10 cellular contexts compared by ENCODE assay signal in the genomic region with DNA sequence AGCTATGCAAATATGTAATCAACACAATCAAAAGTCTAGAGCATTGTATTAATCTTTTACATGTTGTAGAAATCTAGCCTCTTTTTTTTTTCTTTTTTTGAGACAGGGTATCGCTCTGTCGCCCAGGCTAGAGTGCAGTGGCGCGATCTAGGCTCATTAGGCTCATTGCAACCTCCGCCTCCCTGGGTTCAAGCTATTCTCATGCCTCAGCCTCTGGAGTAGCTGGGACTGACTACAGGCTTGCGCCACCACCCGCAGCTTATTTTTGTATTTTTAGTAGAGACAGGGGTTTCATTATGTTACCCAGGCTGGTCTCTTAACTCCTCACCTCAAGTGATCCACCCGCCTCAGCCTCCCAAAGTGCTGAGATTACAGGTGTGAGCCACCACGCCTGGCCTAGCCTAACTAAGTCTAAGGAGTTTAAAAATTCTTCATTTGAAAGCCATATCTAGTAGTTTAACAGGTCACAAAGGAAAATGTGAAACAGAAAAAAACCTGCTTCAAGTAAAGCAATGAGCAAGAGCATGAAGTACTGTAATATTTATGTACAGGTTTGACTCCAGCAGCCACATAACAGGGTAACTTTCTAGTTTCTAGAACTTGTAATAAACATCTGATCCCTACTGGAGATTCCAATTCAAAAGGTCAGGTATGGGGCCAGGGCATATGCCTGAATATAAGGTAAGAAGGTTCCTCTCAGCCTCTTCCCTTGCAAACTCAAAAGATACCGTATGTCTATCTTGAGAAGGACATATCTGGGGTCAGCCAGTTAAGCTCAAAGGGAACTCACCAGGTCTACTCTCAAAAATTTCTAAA.
DNase-seq lines count a peak whose midpoint lies in the region; ATAC-seq and TF ChIP-seq lines count a peak whose summit lies in the region.
"Had no signal": no experiment of that assay in that cellular context is flagged by ENCODE, and none has a peak within 500 bp of the region (broad histone marks: within the 10 kb centered on the region; RNA-seq: fewer than 3 reads in every experiment).

No MANE protein-coding gene starts in this region.

- H3K27ac ChIP-seq in DOHH2 (ENCODE audit: low read depth, low read length) (no peak overlapping the region), RWPE2 (ENCODE audit: poor library complexity, severe bottlenecking) (peak overlapping the region; percentile 45)

- H3K4me1 Mint-ChIP-seq in central memory CD8-positive, alpha-beta T cell: peaks cover 72% of the 10 kb centered on the region

- H3K36me3 ChIP-seq in DOHH2 (ENCODE audit: control insufficient read depth, low read length): peaks cover 80% of the 10 kb centered on the region
- peaks cover 48% of the 10 kb centered on the region for H3K36me3 ChIP-seq in RWPE2 (ENCODE audit: low read depth)

- H3K27me3 ChIP-seq in DOHH2 (ENCODE audit: control insufficient read depth, low read length) (no peaks in the 10 kb centered on the region), RWPE2 (ENCODE audit: insufficient read depth, poor library complexity, severe bottlenecking) (no peaks in the 10 kb centered on the region)

- H3K4me3 Mint-ChIP-seq in central memory CD8-positive, alpha-beta T cell: peak overlapping the region; percentile 85

- TF ChIP-seq CTCF in DOHH2 (IDR thresholded peaks at IDR 0.05; ENCODE audit: low read depth, low read length, poor library complexity, severe bottlenecking) (no peak), RWPE2 (IDR thresholded peaks at IDR 0.05; ENCODE audit: poor library complexity, severe bottlenecking) (no peak)

- no peaks in the 10 kb centered on the region for H3F3A ChIP-seq in DOHH2 (ENCODE audit: control insufficient read depth, insufficient read depth)

- peak overlapping the region; percentile 99 for H3K4me2 ChIP-seq in DOHH2 (ENCODE audit: low read length)

- H3K4me3 ChIP-seq in DOHH2 (ENCODE audit: low read length): 0 out of 2 replicates have a peak overlapping the region, but pooled peaks have one; percentile 9
- H3K4me3 ChIP-seq in RWPE2 (ENCODE audit: severe bottlenecking): no peak overlapping the region

- H3K9me3 ChIP-seq in DOHH2 (ENCODE audit: control insufficient read depth, insufficient read depth, low read length) (no peaks in the 10 kb centered on the region), RWPE2 (ENCODE audit: severe bottlenecking) (no peaks in the 10 kb centered on the region)

- DNase-seq in RWPE2 (ENCODE audit: low spot score) (no peak), glomerular visceral epithelial cell (ENCODE audit: extremely low spot score) (no peak), NCI-H2196 (lab: John Stamatoyannopoulos, UW; ENCODE audit: unreplicated experiment) (no peak)
- DNase-seq in central memory CD8-positive, alpha-beta T cell (ENCODE audit: low spot score in 2 of 2): no peak
- DNase-seq in stimulated activated CD4-positive, alpha-beta T cell treated with anti-CD3 and anti-CD28 coated beads, Interleukin-15, amount 100 ng/mL, for 48 hours (ENCODE audit: low read depth in 2 of 2): peak; percentile 17 to 37
- DNase-seq: NCI-H2171 treated with DMSO at 0.1 percent for 48 hours, posterior cingulate gyrus had no signal

- ATAC-seq in RWPE2 (ENCODE audit: low read depth): no peak
- ATAC-seq in central memory CD8-positive, alpha-beta T cell (replicated peaks; ENCODE audit: extremely low read depth, poor library complexity, severe bottlenecking): no peak
- no peak for ATAC-seq in HG03439 (IDR thresholded peaks at IDR 0.05; ENCODE audit: unreplicated experiment)
- ATAC-seq in HG02678 (IDR thresholded peaks at IDR 0.05; ENCODE audit: unreplicated experiment): no peak

- H3K9me2 ChIP-seq in DOHH2 (replicated peaks; ENCODE audit: control insufficient read depth, low read length): no peaks in the 10 kb centered on the region

- H4K20me1 ChIP-seq in DOHH2 (ENCODE audit: control insufficient read depth, insufficient read depth, low read depth, low read length): peaks cover 51% of the 10 kb centered on the region

- peaks cover 33% of the 10 kb centered on the region for H3K36me3 Mint-ChIP-seq in central memory CD8-positive, alpha-beta T cell (ENCODE audit: insufficient read depth)

- peaks cover 99% of the 10 kb centered on the region for H3K79me2 ChIP-seq in DOHH2 (ENCODE audit: control insufficient read depth, low read length)

- no peaks in the 10 kb centered on the region for H3K27me3 Mint-ChIP-seq in central memory CD8-positive, alpha-beta T cell

- no peaks in the 10 kb centered on the region for H3K9me3 Mint-ChIP-seq in central memory CD8-positive, alpha-beta T cell

- H3K27ac Mint-ChIP-seq in central memory CD8-positive, alpha-beta T cell (ENCODE audit: low read depth): peak overlapping the region; percentile 57

- peaks cover 65% of the 10 kb centered on the region for H3K4me1 ChIP-seq in DOHH2 (ENCODE audit: control insufficient read depth, low read length)
- peaks cover 38% of the 10 kb centered on the region for H3K4me1 ChIP-seq in RWPE2 (ENCODE audit: insufficient read depth, poor library complexity, severe bottlenecking)

Comparison
In these comparisons a context has a peak if more than half of its experiments do, and no peak if none do; other contexts are left out.
1. DNase-seq: peak in stimulated activated CD4-positive, alpha-beta T cell treated with anti-CD3 and anti-CD28 coated beads, Interleukin-15, amount 100 ng/mL, for 48 hours (2 of 2); none in RWPE2 (single experiment), central memory CD8-positive, alpha-beta T cell (0 of 2), glomerular visceral epithelial cell (single experiment) and NCI-H2196 (single experiment).